ENCODE assay signal across 11 cellular contexts in the genomic region with DNA sequence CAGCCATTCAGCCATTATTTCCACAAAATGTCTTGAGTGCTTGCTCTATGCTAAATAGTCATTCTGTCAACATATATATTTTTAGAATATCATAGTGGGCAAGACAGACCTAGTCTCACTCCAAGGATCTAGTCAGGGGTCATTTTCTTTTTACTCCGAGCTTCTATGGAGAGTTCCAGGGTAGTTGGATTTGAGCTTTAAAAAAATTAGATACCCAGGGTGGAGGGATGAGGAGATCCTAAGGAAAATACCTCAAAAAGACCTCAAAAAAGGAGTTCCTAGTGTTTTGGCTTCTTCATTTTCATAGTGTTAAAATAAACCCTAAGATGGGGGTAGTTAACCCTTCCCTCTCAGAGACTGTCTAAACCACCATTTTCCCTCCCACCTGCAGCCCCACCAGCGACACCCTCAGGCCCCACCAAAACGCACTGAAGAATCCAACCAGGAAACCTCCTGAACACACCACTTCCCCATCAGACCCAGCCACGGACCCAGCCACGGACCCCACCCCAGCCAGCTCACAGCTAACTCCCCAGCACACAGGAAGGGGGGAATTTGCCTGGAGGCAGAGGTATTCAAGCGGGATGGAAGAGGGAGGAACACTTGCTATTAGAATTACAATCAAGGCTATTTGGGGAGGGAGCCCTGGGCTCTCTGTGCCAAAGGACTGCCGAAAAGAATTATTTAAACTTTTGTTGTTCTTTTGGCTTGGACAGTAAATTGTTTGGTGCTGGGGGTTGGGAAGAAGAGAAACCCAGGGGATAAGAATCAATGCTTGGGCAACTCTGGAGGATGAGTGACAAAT. TPM values are rescaled to one million over a fixed set of nuclear protein-coding genes. Genes with fewer than 3 reads are reported as not detected.
DNase-seq lines count a peak whose midpoint lies in the region; ATAC-seq and TF ChIP-seq lines count a peak whose summit lies in the region.
"Had no signal": no experiment of that assay in that cellular context is flagged by ENCODE, and none has a peak within 500 bp of the region (broad histone marks: within the 10 kb centered on the region; RNA-seq: fewer than 3 reads in every experiment).

No MANE protein-coding gene starts in this region.

- peaks cover 24% of the 10 kb centered on the region for H3K4me1 Mint-ChIP-seq in activated naive CD4-positive, alpha-beta T cell treated with anti-CD3 and anti-CD28 coated beads, Interleukin-2, amount 50 U/mL, for 24 hours
- peaks cover 12% of the 10 kb centered on the region for H3K4me1 Mint-ChIP-seq in glutamatergic neuron (ENCODE audit: low read depth, unreplicated experiment)
- peaks cover 22% of the 10 kb centered on the region for H3K4me1 Mint-ChIP-seq in stimulated activated effector memory CD8-positive, alpha-beta T cell treated with anti-CD3 and anti-CD28 coated beads, Interleukin-12 subunit alpha, Interleukin-12 subunit beta, amount 100 ng/mL, for 72 hours

- no peaks in the 10 kb centered on the region for H3K36me3 Mint-ChIP-seq in activated naive CD4-positive, alpha-beta T cell treated with anti-CD3 and anti-CD28 coated beads, Interleukin-2, amount 50 U/mL, for 24 hours
- H3K36me3 Mint-ChIP-seq in glutamatergic neuron (ENCODE audit: unreplicated experiment), result no peaks in the 10 kb centered on the region
- peaks cover 4% of the 10 kb centered on the region for H3K36me3 Mint-ChIP-seq in stimulated activated effector memory CD8-positive, alpha-beta T cell treated with anti-CD3 and anti-CD28 coated beads, Interleukin-12 subunit alpha, Interleukin-12 subunit beta, amount 100 ng/mL, for 72 hours

- no peaks in the 10 kb centered on the region for H3K9me3 Mint-ChIP-seq in activated naive CD4-positive, alpha-beta T cell treated with anti-CD3 and anti-CD28 coated beads, Interleukin-2, amount 50 U/mL, for 24 hours
- H3K9me3 Mint-ChIP-seq in glutamatergic neuron (ENCODE audit: unreplicated experiment), result peaks cover 7% of the 10 kb centered on the region
- no peaks in the 10 kb centered on the region for H3K9me3 Mint-ChIP-seq in stimulated activated effector memory CD8-positive, alpha-beta T cell treated with anti-CD3 and anti-CD28 coated beads, Interleukin-12 subunit alpha, Interleukin-12 subunit beta, amount 100 ng/mL, for 72 hours

- POLR2A ChIA-PET in RWPE1 (lab: Yijun Ruan, JAX; ENCODE audit: low non-redundant PET), result no interaction called here

- H3K27me3 Mint-ChIP-seq in activated naive CD4-positive, alpha-beta T cell treated with anti-CD3 and anti-CD28 coated beads, Interleukin-2, amount 50 U/mL, for 24 hours, result peaks cover 26% of the 10 kb centered on the region
- peaks cover 29% of the 10 kb centered on the region for H3K27me3 Mint-ChIP-seq in glutamatergic neuron (ENCODE audit: unreplicated experiment)

- CTCF ChIA-PET in RWPE1 (lab: Yijun Ruan, JAX), result no interaction called here

- TF ChIP-seq POLR2A in GM18505 (IDR thresholded peaks at IDR 0.05; ENCODE audit: borderline replicate concordance, extremely low read depth, insufficient read depth, insufficient read length), result no peak

- DNase-seq in activated naive CD4-positive, alpha-beta T cell (lab: John Stamatoyannopoulos, UW), result no peak
- no peak for DNase-seq in RWPE1 (ENCODE audit: low spot score)
- no peak for DNase-seq in glutamatergic neuron
- DNase-seq in stimulated activated effector memory CD8-positive, alpha-beta T cell treated with anti-CD3 and anti-CD28 coated beads, Interleukin-12 subunit alpha, Interleukin-12 subunit beta, amount 100 ng/mL, for 72 hours (ENCODE audit: low spot score in 2 of 2), result no peak
- no peak for DNase-seq in kidney glomerular epithelial cell (lab: John Stamatoyannopoulos, UW)
- DNase-seq: midbrain; stimulated activated CD4-positive, alpha-beta T cell treated with anti-CD3 and anti-CD28 coated beads, Interleukin-4, amount 100 ng/mL, for 4 hours had no signal

- no peak for ATAC-seq in stimulated activated effector memory CD8-positive, alpha-beta T cell treated with anti-CD3 and anti-CD28 coated beads, Interleukin-12 subunit alpha, Interleukin-12 subunit beta, amount 100 ng/mL, for 72 hours
- no peak for ATAC-seq in HG02610 (IDR thresholded peaks at IDR 0.05; ENCODE audit: unreplicated experiment)
- ATAC-seq in GM18505 (IDR thresholded peaks at IDR 0.05; ENCODE audit: unreplicated experiment), result no peak

- peak overlapping the region; percentile 74 for H3K4me3 Mint-ChIP-seq in activated naive CD4-positive, alpha-beta T cell treated with anti-CD3 and anti-CD28 coated beads, Interleukin-2, amount 50 U/mL, for 24 hours
- H3K4me3 Mint-ChIP-seq in glutamatergic neuron (ENCODE audit: unreplicated experiment), result peak overlapping the region; percentile 66
- H3K4me3 Mint-ChIP-seq in stimulated activated effector memory CD8-positive, alpha-beta T cell treated with anti-CD3 and anti-CD28 coated beads, Interleukin-12 subunit alpha, Interleukin-12 subunit beta, amount 100 ng/mL, for 72 hours, result peak overlapping the region; percentile 85

- TF ChIP-seq CTCF in RWPE1 (conservative IDR thresholded peaks at IDR 0.05; ENCODE audit: low read depth) (no peak), glutamatergic neuron (IDR thresholded peaks at IDR 0.05; ENCODE audit: partially characterized antibody, unreplicated experiment) (no peak)

- no peak overlapping the region for H3K27ac Mint-ChIP-seq in activated naive CD4-positive, alpha-beta T cell treated with anti-CD3 and anti-CD28 coated beads, Interleukin-2, amount 50 U/mL, for 24 hours
- no peak overlapping the region for H3K27ac Mint-ChIP-seq in glutamatergic neuron (ENCODE audit: unreplicated experiment)
- no peak overlapping the region for H3K27ac Mint-ChIP-seq in stimulated activated effector memory CD8-positive, alpha-beta T cell treated with anti-CD3 and anti-CD28 coated beads, Interleukin-12 subunit alpha, Interleukin-12 subunit beta, amount 100 ng/mL, for 72 hours

- H3K27ac ChIP-seq in RWPE1, result peak overlapping the region; percentile 37; the same call in 1 of the 2 replicates
- H3K27ac ChIP-seq: vagina had no signal

RNA-seq across cellular contexts. Expression of a gene that starts 2.2 kb away (rescaled TPM):
- not detected for total RNA-seq in glutamatergic neuron (ENCODE audit: unreplicated experiment)
